9 cellular contexts compared by ENCODE assay signal in genomic region chr3:50248387-50248786, GRCh38. TPM values are rescaled to one million over a fixed set of nuclear protein-coding genes. Genes with fewer than 3 reads are reported as not detected.
DNase-seq lines count a peak whose midpoint lies in the region; TF ChIP-seq lines count a peak whose summit lies in the region.
"Had no signal": no experiment of that assay in that cellular context is flagged by ENCODE, and none has a peak within 500 bp of the region (broad histone marks: within the 10 kb centered on the region; RNA-seq: fewer than 3 reads in every experiment).

No MANE protein-coding gene starts in this region.

- intact Hi-C loops in esophagus squamous epithelium (cut with DNase I) = no loop called here

- no peak overlapping the region for H3K4me3 ChIP-seq in esophagus squamous epithelium
- H3K4me3 ChIP-seq in osteoblast (ENCODE audit: insufficient read depth, low read length) = no peak overlapping the region
- no peak overlapping the region for H3K4me3 ChIP-seq in MM.1S (ENCODE audit: low read length)

- no peak overlapping the region for H3K9ac ChIP-seq in MM.1S (ENCODE audit: low read length)

- peak; percentile 32 for DNase-seq in COLO668 (lab: John Stamatoyannopoulos, UW; ENCODE audit: unreplicated experiment)
- DNase-seq in SW480 (ENCODE audit: low spot score) = peak; percentile 76
- no peak for DNase-seq in esophagus squamous epithelium (lab: John Stamatoyannopoulos, UW)
- DNase-seq in osteoblast (ENCODE audit: insufficient read length, low spot score, missing footprints) = peak; percentile 89
- DNase-seq in effector CD8-positive, alpha-beta T cell (lab: John Stamatoyannopoulos, UW) = no peak
- DNase-seq in GM10248 (ENCODE audit: extremely low spot score) = no peak
- DNase-seq in NOMO-1 treated with DMSO at 0.1 percent for 48 hours (lab: John Stamatoyannopoulos, UW; ENCODE audit: unreplicated experiment) = no peak
- DNase-seq in MM.1S = no peak
- DNase-seq: activated T-cell treated with anti-CD3 and anti-CD28 coated beads for 4 hours had no signal

- POLR2A ChIA-PET in GM10248 (lab: Yijun Ruan, JAX) = no interaction called here

- TF ChIP-seq CTCF in esophagus squamous epithelium (IDR thresholded peaks at IDR 0.05) (peak in 1 of 6 experiments; percentile 4), osteoblast (IDR thresholded peaks at IDR 0.05; ENCODE audit: extremely low read depth, low read depth, low read length) (no peak), GM10248 (IDR thresholded peaks at IDR 0.05; ENCODE audit: control extremely low read depth, extremely low read depth, low read depth, missing control alignments) (no peak), MM.1S (IDR thresholded peaks at IDR 0.05; ENCODE audit: low read length) (no peak)

- H3K9me3 ChIP-seq in esophagus squamous epithelium = no peaks in the 10 kb centered on the region
- no peaks in the 10 kb centered on the region for H3K9me3 ChIP-seq in osteoblast (ENCODE audit: low read depth, low read length)
- no peaks in the 10 kb centered on the region for H3K9me3 ChIP-seq in MM.1S (replicated peaks; ENCODE audit: insufficient read depth, low read length)

- no peaks in the 10 kb centered on the region for H3K9me2 ChIP-seq in MM.1S (replicated peaks; ENCODE audit: insufficient read depth, low read length)

- H4K20me1 ChIP-seq in osteoblast (ENCODE audit: insufficient read depth, low read length) (peaks cover 77% of the 10 kb centered on the region), MM.1S (ENCODE audit: insufficient read depth, low read length) (peaks cover 9% of the 10 kb centered on the region; the same call in 1 of the 2 replicates)

- no peak for TF ChIP-seq POLR2A in esophagus squamous epithelium (IDR thresholded peaks at IDR 0.05)

- H3F3A ChIP-seq in MM.1S (ENCODE audit: insufficient read depth, low read length) = peaks cover 21% of the 10 kb centered on the region

- H3K79me2 ChIP-seq in osteoblast (ENCODE audit: insufficient read depth, low read length) (peaks cover 91% of the 10 kb centered on the region), MM.1S (ENCODE audit: low read length) (peaks cover 83% of the 10 kb centered on the region)

- no peak overlapping the region for H3K4me2 ChIP-seq in osteoblast (ENCODE audit: insufficient read depth, low read length)
- no peak overlapping the region for H3K4me2 ChIP-seq in MM.1S (ENCODE audit: low read depth, low read length)

- no peaks in the 10 kb centered on the region for H3K27me3 ChIP-seq in esophagus squamous epithelium
- no peaks in the 10 kb centered on the region for H3K27me3 ChIP-seq in osteoblast (ENCODE audit: insufficient read depth, low read length)
- H3K27me3 ChIP-seq in MM.1S (replicated peaks; ENCODE audit: insufficient read depth, low read length) = no peaks in the 10 kb centered on the region

- H3K36me3 ChIP-seq in esophagus squamous epithelium = peaks cover 0 to 40% (median 14%) of the 10 kb centered on the region in 3 donors
- H3K36me3 ChIP-seq in osteoblast (ENCODE audit: insufficient read depth, low read length) = peaks cover 33% of the 10 kb centered on the region
- no peaks in the 10 kb centered on the region for H3K36me3 ChIP-seq in MM.1S (replicated peaks; ENCODE audit: insufficient read depth, low read length)

- H3K27ac ChIP-seq in esophagus squamous epithelium (peak overlapping the region; percentile 87 to 97 (median 92)), osteoblast (ENCODE audit: low read depth, low read length) (peak overlapping the region; percentile 15), MM.1S (ENCODE audit: low read length) (no peak overlapping the region)

- H2AFZ ChIP-seq in osteoblast (ENCODE audit: low read length) (no peak overlapping the region), MM.1S (ENCODE audit: low read length) (no peak overlapping the region)

- 0 to 11% methylated on average over 3 of the region's 3 CpGs for WGBS in esophagus squamous epithelium, 2 donors

- CTCF ChIA-PET in GM10248 (lab: Yijun Ruan, JAX) = interaction anchor here (5.5 to 12.7 kb wide), 2 partner anchors 10 to 17 kb away, joined by 152 to 276 read pairs; partner anchors contain the start of gene GNAI2

- H3K4me1 ChIP-seq in esophagus squamous epithelium (peaks cover 64 to 99% (median 79%) of the 10 kb centered on the region in 3 donors), osteoblast (ENCODE audit: insufficient read depth, low read length) (peaks cover 64% of the 10 kb centered on the region), MM.1S (ENCODE audit: low read length) (peaks cover 13% of the 10 kb centered on the region)

RNA-seq across cellular contexts. Expression of gene GNAI2, which starts 12.4 kb away (rescaled TPM):
- total RNA-seq in esophagus squamous epithelium = 100 to 1,000 TPM in 2 of 4 donors, 10 to 100 TPM in 2; 39.8 to 122 (median 76.5) TPM
- 223 and 248 TPM in 2 replicates for total RNA-seq in osteoblast

RNA-seq across cellular contexts. Expression of gene SEMA3B, which starts 20.6 kb away (rescaled TPM):
- total RNA-seq in esophagus squamous epithelium = 1 to 10 TPM in 3 of 4 donors, under 1 TPM in 1; 0.70 to 8.2 (median 2.4) TPM
- 5.9 and 10.1 TPM in 2 replicates for total RNA-seq in osteoblast

RNA-seq across cellular contexts. Expression of gene LSMEM2, which starts 30.5 kb away (rescaled TPM):
- total RNA-seq in esophagus squamous epithelium (not detected), osteoblast (not detected in 2 replicates)

RNA-seq across cellular contexts. Expression of gene SLC38A3, which starts 43.3 kb away (rescaled TPM):
- total RNA-seq in esophagus squamous epithelium (not detected), osteoblast (0.29 and 0.36 TPM in 2 replicates)

RNA-seq across cellular contexts. Expression of gene IFRD2, which starts 43.8 kb away (rescaled TPM):
- total RNA-seq in esophagus squamous epithelium (100 to 1,000 TPM in 1 of 4 donors, 10 to 100 TPM in 3; 49.0 to 100 (median 72.9) TPM), osteoblast (60.4 and 65.1 TPM in 2 replicates)

Comparison
In these comparisons a context has a peak if more than half of its experiments do, and no peak if none do; other contexts are left out.
1. DNase-seq: peak in COLO668 (single experiment), SW480 (single experiment) and osteoblast (single experiment); none in esophagus squamous epithelium (single experiment), effector CD8-positive, alpha-beta T cell (single experiment), GM10248 (single experiment), NOMO-1 treated with DMSO at 0.1 percent for 48 hours (single experiment) and MM.1S (single experiment).